Comparison of ENCODE assay signal across 18 cellular contexts in genomic region chr1:53498555-53499142, GRCh38. TPM values are rescaled to one million over a fixed set of nuclear protein-coding genes. Genes with fewer than 3 reads are reported as not detected.
DNase-seq lines count a peak whose midpoint lies in the region; ATAC-seq and TF ChIP-seq lines count a peak whose summit lies in the region.
"Had no signal": no experiment of that assay in that cellular context is flagged by ENCODE, and none has a peak within 500 bp of the region (broad histone marks: within the 10 kb centered on the region; RNA-seq: fewer than 3 reads in every experiment).

No MANE protein-coding gene starts in this region.

- H3K79me1 ChIP-seq in neuronal stem cell (ENCODE audit: low read depth, low read length), result no peaks in the 10 kb centered on the region

- no peaks in the 10 kb centered on the region for H3K9me3 ChIP-seq in neuronal stem cell (replicated peaks in 1 of 2; ENCODE audit: control insufficient read depth in 2 of 2, insufficient read depth in 1 of 2, low read depth in 1 of 2, low read length in 2 of 2)
- no peaks in the 10 kb centered on the region for H3K9me3 ChIP-seq in BE2C
- H3K9me3 ChIP-seq: lower lobe of right lung had no signal

- H2AFZ ChIP-seq in neuronal stem cell (ENCODE audit: low read length), result no peak overlapping the region

- H2BK12ac ChIP-seq in neuronal stem cell (ENCODE audit: low read length), result no peak overlapping the region

- H4K8ac ChIP-seq in neuronal stem cell (ENCODE audit: low read depth, low read length), result no peak overlapping the region

- H3K36me3 ChIP-seq in brain microvascular endothelial cell (replicated peaks), result no peaks in the 10 kb centered on the region
- H3K36me3 ChIP-seq in neuronal stem cell (replicated peaks in 1 of 2; ENCODE audit: control insufficient read depth in 2 of 2, insufficient read depth in 2 of 2, low read length in 2 of 2), result no peaks in the 10 kb centered on the region
- H3K36me3 ChIP-seq in BE2C, result no peaks in the 10 kb centered on the region
- H3K36me3 ChIP-seq: lower lobe of right lung had no signal

- H3K18ac ChIP-seq in neuronal stem cell (ENCODE audit: low read length), result peak overlapping the region; percentile 71

- peaks cover 10 to 20% of the 10 kb centered on the region in 2 donors for H3K4me1 ChIP-seq in neuronal stem cell (ENCODE audit: control insufficient read depth in 2 of 2, insufficient read depth in 1 of 2, low read depth in 1 of 2, low read length in 2 of 2)
- H3K4me1 ChIP-seq in BE2C, result no peaks in the 10 kb centered on the region
- H3K4me1 ChIP-seq: lower lobe of right lung had no signal

- peak overlapping the region; percentile 63 for H2AK5ac ChIP-seq in neuronal stem cell (ENCODE audit: low read depth, low read length)

- H4K91ac ChIP-seq in neuronal stem cell (ENCODE audit: low read depth, low read length, poor library complexity), result peak overlapping the region; percentile 65

- ATAC-seq in HG03108 (IDR thresholded peaks at IDR 0.05; ENCODE audit: unreplicated experiment), result no peak
- ATAC-seq: esophagus mucosa; lower lobe of right lung; sciatic nerve; stimulated activated naive B cell treated with anti-CD40 and anti-IgM and Interleukin-4, amounts not matched to agents 10 μg/mL and 1 μg/mL and 100 μg/mL, for 72 hours had no signal

- H3K4me3 ChIP-seq in brain microvascular endothelial cell (ENCODE audit: low read depth, low read length) (no peak overlapping the region), neuronal stem cell (ENCODE audit: low read length in 2 of 2) (no peak overlapping the region), BE2C (ENCODE audit: low read depth, low read length) (no peak overlapping the region)
- H3K4me3 ChIP-seq: lower lobe of right lung, SK-N-MC had no signal

- H3K23ac ChIP-seq in neuronal stem cell (ENCODE audit: low read depth, low read length, poor library complexity), result no peak overlapping the region

- peak overlapping the region; percentile 58 for H2BK120ac ChIP-seq in neuronal stem cell (ENCODE audit: low read depth, low read length)

- H3K4me2 ChIP-seq in neuronal stem cell (ENCODE audit: insufficient read depth, low read length, poor library complexity, severe bottlenecking), result no peak overlapping the region

- H3K27ac ChIP-seq in brain microvascular endothelial cell (no peak overlapping the region), neuronal stem cell (replicated peaks; ENCODE audit: low read length) (no peak overlapping the region)
- H3K27ac ChIP-seq: lower lobe of right lung, SK-N-MC had no signal

- no peak overlapping the region for H2BK5ac ChIP-seq in neuronal stem cell (ENCODE audit: low read length)

- TF ChIP-seq CTCF in brain microvascular endothelial cell (IDR thresholded peaks at IDR 0.05; ENCODE audit: low read depth, low read length, missing control alignments), result no peak
- TF ChIP-seq CTCF in BE2C (IDR thresholded peaks at IDR 0.05; ENCODE audit: low read depth, low read length), result no peak

- H3K14ac ChIP-seq in neuronal stem cell (ENCODE audit: low read length), result peak overlapping the region; percentile 97

- no CpG with 5 or more reads among the region's 9 CpGs for WGBS in neuronal stem cell (ENCODE audit: extremely low coverage in 2 of 2, insufficient read length in 2 of 2, insufficient replicate concordance in 1 of 2), 2 donors

- in situ Hi-C loops in KBM-7 (cut with MboI; ENCODE audit: low pct_unique_long_range_greater_than_20kb, low sequenced_read_pairs) (no loop called here), brain microvascular endothelial cell (cut with HindIII; ENCODE audit: low pct_ligation_motif_present, low sequenced_read_pairs) (no loop called here)

- H3K4ac ChIP-seq in neuronal stem cell (ENCODE audit: low read length), result peak overlapping the region; percentile 84

- DNase-seq in Daoy (ENCODE audit: low read depth) (peak; percentile 65), KBM-7 (peak; percentile 14), brain microvascular endothelial cell (peak; percentile 21), neuronal stem cell (ENCODE audit: low spot score) (no peak), BE2C (no peak)
- no peak for DNase-seq in activated CD4-positive, alpha-beta T cell treated with anti-CD3 and anti-CD28 coated beads, Interleukin-2, amount 50 U/mL, for 48 hours
- DNase-seq: CD8-positive, alpha-beta memory T cell; cortex of kidney; lower lobe of right lung; NCI-H2029 treated with DMSO at 0.1 percent for 48 hours; NCI-H82; stimulated activated naive B cell treated with anti-CD40 and anti-IgM and Interleukin-4, amounts not matched to agents 10 μg/mL and 1 μg/mL and 100 μg/mL, for 72 hours had no signal

- H3K9ac ChIP-seq in neuronal stem cell (ENCODE audit: low read depth, low read length, poor library complexity), result no peak overlapping the region

- H3K27me3 ChIP-seq in brain microvascular endothelial cell (replicated peaks), result peaks cover 5% of the 10 kb centered on the region
- H3K27me3 ChIP-seq in neuronal stem cell (ENCODE audit: control insufficient read depth in 3 of 3, insufficient read depth in 3 of 3, low read depth in 1 of 3, low read length in 3 of 3), result no peaks in the 10 kb centered on the region
- no peaks in the 10 kb centered on the region for H3K27me3 ChIP-seq in BE2C

- H2BK15ac ChIP-seq in neuronal stem cell (ENCODE audit: low read length), result no peak overlapping the region

RNA-seq across cellular contexts. Expression of gene DMRTB1, which starts 39.5 kb away (rescaled TPM):
- not detected in 2 replicates for total RNA-seq in Daoy (2014; rRNA removed; shearing (Covaris generic))
- polyA plus RNA-seq in neuronal stem cell (2013, experiment 1 of 2), result 0.03 TPM
- polyA plus RNA-seq in neuronal stem cell (2013, experiment 2 of 2), result not detected
- not detected for polyA plus RNA-seq in BE2C (2012; ENCODE audit: insufficient read depth, insufficient read length, low read depth)
- total RNA-seq: CD8-positive, alpha-beta memory T cell; esophagus mucosa; lower lobe of right lung; sciatic nerve; urinary bladder had no signal
- polyA plus RNA-seq: CD8-positive, alpha-beta memory T cell; neural cell; urinary bladder had no signal

Comparison
In these comparisons a context has a peak if more than half of its experiments do, and no peak if none do; other contexts are left out.
1. DNase-seq: peak in Daoy (single experiment), KBM-7 (single experiment) and brain microvascular endothelial cell (single experiment); none in neuronal stem cell (single experiment), activated CD4-positive, alpha-beta T cell treated with anti-CD3 and anti-CD28 coated beads, Interleukin-2, amount 50 U/mL, for 48 hours (0 of 2) and BE2C (single experiment).